13 cellular contexts compared by ENCODE assay signal in genomic region chr1:25167269-25168192, GRCh38.
DNase-seq lines count a peak whose midpoint lies in the region; ATAC-seq and TF ChIP-seq lines count a peak whose summit lies in the region.
"Had no signal": no experiment of that assay in that cellular context is flagged by ENCODE, and none has a peak within 500 bp of the region (broad histone marks: within the 10 kb centered on the region; RNA-seq: fewer than 3 reads in every experiment).

No MANE protein-coding gene starts in this region.

- peak overlapping the region; percentile 12 to 48 for H3K9ac ChIP-seq in colonic mucosa (ENCODE audit: low read depth in 2 of 2, low read length in 2 of 2)

- peaks cover 4% of the 10 kb centered on the region for H3K4me1 ChIP-seq in colonic mucosa
- peaks cover 17% of the 10 kb centered on the region for H3K4me1 ChIP-seq in mesodermal cell (ENCODE audit: control insufficient read depth, insufficient read depth, low read length, poor library complexity, severe bottlenecking)
- no peaks in the 10 kb centered on the region for H3K4me1 ChIP-seq in esophagus squamous epithelium

- DNase-seq in Ammon's horn (ENCODE audit: low spot score) (peak; percentile 59), M059J (ENCODE audit: low read depth) (peak; percentile 71), colonic mucosa (peak; percentile 45), RWPE1 (ENCODE audit: low spot score) (no peak), esophagus squamous epithelium (lab: John Stamatoyannopoulos, UW) (no peak), Right ventricle myocardium inferior (ENCODE audit: missing footprints) (no peak)
- DNase-seq: activated CD4-positive, alpha-beta T cell treated with anti-CD3 and anti-CD28 coated beads for 48 hours; activated gamma-delta T cell; immature natural killer cell; NCI-H1092; NCI-H82 had no signal

- ATAC-seq in HG02610 (IDR thresholded peaks at IDR 0.05; ENCODE audit: unreplicated experiment) (no peak), Right ventricle myocardium inferior (no peak)

- WGBS in mesodermal cell (ENCODE audit: insufficient coverage in 2 of 2), 2 experiments, result 64 to 67% methylated on average over 11 to 12 of the region's 17 CpGs
- WGBS in esophagus squamous epithelium, 2 donors, result 45 to 52% methylated on average over 13 to 15 of the region's 17 CpGs

- TF ChIP-seq CTCF in colonic mucosa (IDR thresholded peaks at IDR 0.05) (no peak), RWPE1 (conservative IDR thresholded peaks at IDR 0.05; ENCODE audit: low read depth) (no peak), esophagus squamous epithelium (IDR thresholded peaks at IDR 0.05) (no peak)

- CTCF ChIA-PET in RWPE1 (lab: Yijun Ruan, JAX), result interaction anchor here (0.6 to 1.1 kb wide), 3 partner anchors 11 to 354 kb away, joined by 3 read pairs; no protein-coding TSS in a partner anchor

- TF ChIP-seq POLR2A in esophagus squamous epithelium (IDR thresholded peaks at IDR 0.05), result no peak

- H3K36me3 ChIP-seq in colonic mucosa (no peaks in the 10 kb centered on the region), mesodermal cell (ENCODE audit: control insufficient read depth, insufficient read depth, low read length) (no peaks in the 10 kb centered on the region), esophagus squamous epithelium (no peaks in the 10 kb centered on the region)

- H3K9me3 ChIP-seq in colonic mucosa (no peaks in the 10 kb centered on the region), mesodermal cell (ENCODE audit: control insufficient read depth, low read length) (no peaks in the 10 kb centered on the region), esophagus squamous epithelium (no peaks in the 10 kb centered on the region)

- H3K4me3 ChIP-seq in colonic mucosa (no peak overlapping the region), mesodermal cell (ENCODE audit: extremely low read depth, insufficient read depth, low read length, poor library complexity, severe bottlenecking) (no peak overlapping the region), esophagus squamous epithelium (no peak overlapping the region)

- intact Hi-C loops in colonic mucosa (cut with DNase I) (no loop called here), esophagus squamous epithelium (cut with DNase I) (no loop called here), Right ventricle myocardium inferior (cut with DNase I) (no loop called here)

- H3K27me3 ChIP-seq in colonic mucosa (no peaks in the 10 kb centered on the region), esophagus squamous epithelium (no peaks in the 10 kb centered on the region)

- H3K27ac ChIP-seq in colonic mucosa (peak overlapping the region; percentile 77), mesodermal cell (ENCODE audit: low read depth, low read length, severe bottlenecking) (peak overlapping the region; percentile 23), RWPE1 (no peak overlapping the region), esophagus squamous epithelium (no peak overlapping the region)

- POLR2A ChIA-PET in RWPE1 (lab: Yijun Ruan, JAX; ENCODE audit: low non-redundant PET), result no interaction called here

Comparison
In these comparisons a context has a peak if more than half of its experiments do, and no peak if none do; other contexts are left out.
1. DNase-seq: peak in Ammon's horn (single experiment), M059J (single experiment) and colonic mucosa (single experiment); none in RWPE1 (single experiment), esophagus squamous epithelium (single experiment) and Right ventricle myocardium inferior (single experiment).
2. H3K27ac ChIP-seq: peak in colonic mucosa (single experiment) and mesodermal cell (single experiment); none in RWPE1 (single experiment) and esophagus squamous epithelium (0 of 4).